In the genomic region with DNA sequence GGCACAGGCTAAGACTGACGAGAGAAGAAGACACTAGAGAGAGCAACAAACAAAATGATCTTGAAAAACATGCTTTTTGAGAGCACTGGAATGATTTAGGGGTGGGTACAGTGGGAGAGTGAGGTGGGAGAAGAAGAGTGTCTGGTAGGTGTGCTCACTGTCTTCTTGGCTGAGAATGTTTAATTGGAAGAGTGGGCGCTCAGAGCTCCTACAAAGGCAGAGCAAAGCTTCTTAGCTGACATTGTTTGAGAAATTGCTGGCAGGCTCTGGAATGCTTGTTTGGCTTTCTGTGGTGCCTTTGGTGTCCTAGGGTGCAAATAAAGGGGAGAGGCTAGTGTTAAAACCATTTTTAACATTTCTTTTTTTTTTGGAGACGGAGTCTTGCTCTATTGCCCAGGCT, we compare ENCODE assay signal across 25 cellular contexts. TPM values are rescaled to one million over a fixed set of nuclear protein-coding genes. Genes with fewer than 3 reads are reported as not detected.
DNase-seq lines count a peak whose midpoint lies in the region; FAIRE-seq and TF ChIP-seq lines count a peak whose summit lies in the region.
"Had no signal": no experiment of that assay in that cellular context is flagged by ENCODE, and none has a peak within 500 bp of the region (broad histone marks: within the 10 kb centered on the region; RNA-seq: fewer than 3 reads in every experiment).

No MANE protein-coding gene starts in this region.

- no peaks in the 10 kb centered on the region for H3K36me3 Mint-ChIP-seq in endodermal cell (ENCODE audit: low read depth)
- H3K36me3 Mint-ChIP-seq: CD8-positive, alpha-beta memory T cell had no signal

- no peak for TF ChIP-seq CTCF in HEK293 (tag by site-specific recombination; IDR thresholded peaks at IDR 0.05)
- TF ChIP-seq CTCF in WERI-Rb-1 (IDR thresholded peaks at IDR 0.05; ENCODE audit: low read depth, low read length): no peak
- no peak for TF ChIP-seq CTCF in endodermal cell (conservative IDR thresholded peaks at IDR 0.05)

- H3K4me1 Mint-ChIP-seq in endodermal cell: peaks cover 15% of the 10 kb centered on the region

- peaks cover 42% of the 10 kb centered on the region for H3K27me3 Mint-ChIP-seq in endodermal cell (ENCODE audit: insufficient read depth)
- H3K27me3 Mint-ChIP-seq: CD4-positive, alpha-beta T cell; CD8-positive, alpha-beta memory T cell had no signal

- POLR2A ChIA-PET in HEK293 (lab: Yijun Ruan, JAX): no interaction called here

- WGBS in endodermal cell (ENCODE audit: insufficient coverage in 1 of 2, insufficient read length in 1 of 2), 2 experiments: 85 to 96% methylated on average over 2 to 3 of the region's 3 CpGs

- H3K9ac ChIP-seq in endodermal cell (ENCODE audit: extremely low read depth, low read length, poor library complexity, severe bottlenecking): no peak overlapping the region
- H3K9ac ChIP-seq: BLaER1 treated with 17β-estradiol and CSF1 and Interleukin-3, amounts not matched to agents 10 nM and 100 nM had no signal

- H3K36me3 ChIP-seq in HEK293 (ENCODE audit: control insufficient read depth in 2 of 2, insufficient read depth in 1 of 2, low read length in 2 of 2) (no peaks in the 10 kb centered on the region), WERI-Rb-1 (no peaks in the 10 kb centered on the region), endodermal cell (ENCODE audit: control insufficient read depth, insufficient read depth, low read length) (no peaks in the 10 kb centered on the region)
- H3K36me3 ChIP-seq: BE2C; BLaER1 treated with 17β-estradiol and CSF1 and Interleukin-3, amounts not matched to agents 10 nM and 100 nM had no signal

- no peak for FAIRE-seq in RCC 7860 (lab: Jason Lieb, UNC)
- FAIRE-seq: D721Med, GM12878 had no signal

- CTCF ChIA-PET in HEK293 (lab: Yijun Ruan, JAX): interaction anchor here (1.0 to 11.4 kb wide), 3 partner anchors 10 to 320 kb away, joined by 4 to 90 read pairs (median 10); partner anchors contain the start of gene CXCL17

- no peak overlapping the region for H3K4me3 ChIP-seq in HEK293 (ENCODE audit: low read depth, low read length)
- H3K4me3 ChIP-seq in WERI-Rb-1 (ENCODE audit: low read depth, low read length): no peak overlapping the region
- H3K4me3 ChIP-seq in endodermal cell (ENCODE audit: low read length): no peak overlapping the region
- H3K4me3 ChIP-seq: A549; BLaER1 treated with 17β-estradiol and CSF1 and Interleukin-3, amounts not matched to agents 10 nM and 100 nM; GM12878 had no signal

- H3K4me1 ChIP-seq in HEK293 (ENCODE audit: control insufficient read depth, insufficient read depth, low read length) (no peaks in the 10 kb centered on the region; the same call in 1 of the 2 replicates), endodermal cell (ENCODE audit: control insufficient read depth, insufficient read depth, low read length) (no peaks in the 10 kb centered on the region)
- H3K4me1 ChIP-seq: BE2C had no signal

- no peak overlapping the region for H3K4me3 Mint-ChIP-seq in endodermal cell
- H3K4me3 Mint-ChIP-seq: CD14-positive monocyte; CD4-positive, alpha-beta T cell; CD8-positive, alpha-beta memory T cell had no signal

- H3K9me3 ChIP-seq in HEK293 (ENCODE audit: control insufficient read depth, insufficient read depth, low read depth, low read length) (no peaks in the 10 kb centered on the region), WERI-Rb-1 (ENCODE audit: severe bottlenecking) (no peaks in the 10 kb centered on the region), endodermal cell (ENCODE audit: control insufficient read depth, low read length) (no peaks in the 10 kb centered on the region)
- H3K9me3 ChIP-seq: A549, BE2C had no signal

- H3K27ac ChIP-seq in HEK293 (ENCODE audit: extremely low read depth, low read depth, low read length) (no peak overlapping the region), WERI-Rb-1 (0 out of 2 replicates have a peak overlapping the region, but pooled peaks have one; percentile 41), endodermal cell (ENCODE audit: low read depth, low read length) (no peak overlapping the region)
- H3K27ac ChIP-seq: A549; BLaER1 treated with 17β-estradiol and CSF1 and Interleukin-3, amounts not matched to agents 10 nM and 100 nM had no signal

- DNase-seq in WERI-Rb-1 (no peak), endodermal cell (no peak), putamen (ENCODE audit: low spot score) (peak; percentile 73), hippocampal formation (lab: John Stamatoyannopoulos, UW) (no peak), RCC 7860 (ENCODE audit: low spot score) (no peak), NCI-H187 (lab: John Stamatoyannopoulos, UW) (no peak)
- DNase-seq: 8988T; ACHN; AML-193; BE2C; CD4-positive, alpha-beta T cell; CD8-positive, alpha-beta memory T cell; DMS 273 treated with DMSO at 0.1 percent for 48 hours; DMS79; EL; GDM1; GOT3; H7; HCEC 1CT had no signal

- H3K27ac Mint-ChIP-seq in endodermal cell: peak overlapping the region; percentile 13
- H3K27ac Mint-ChIP-seq: CD14-positive monocyte; CD4-positive, alpha-beta T cell; CD8-positive, alpha-beta memory T cell had no signal

- H3K27me3 ChIP-seq in WERI-Rb-1 (ENCODE audit: insufficient read depth, low read depth, severe bottlenecking) (no peaks in the 10 kb centered on the region), endodermal cell (ENCODE audit: control insufficient read depth, insufficient read depth, low read length, poor library complexity, severe bottlenecking) (peaks cover 7% of the 10 kb centered on the region)
- H3K27me3 ChIP-seq: BE2C; BLaER1 treated with 17β-estradiol and CSF1 and Interleukin-3, amounts not matched to agents 10 nM and 100 nM had no signal

- H3K9me3 Mint-ChIP-seq in endodermal cell: peaks cover 7% of the 10 kb centered on the region
- H3K9me3 Mint-ChIP-seq: CD4-positive, alpha-beta T cell; CD8-positive, alpha-beta memory T cell had no signal

TF ChIP-seq in HEK293, 187 proteins besides CTCF, POLR2A, EP300 and RAD21:
- TF ChIP-seq ZFHX2 (tag by site-specific recombination; conservative IDR thresholded peaks at IDR 0.05) (peak; percentile 33; the same call in 1 of the 2 replicates), ZNF664 (tag by site-specific recombination; IDR thresholded peaks at IDR 0.05) (no peak), EGR2 (tag by site-specific recombination; IDR thresholded peaks at IDR 0.05; ENCODE audit: low read depth) (peak; percentile 60; the same call in 1 of the 2 replicates)

RNA-seq across cellular contexts. Expression of gene LIPE, which starts 1.5 kb away (rescaled TPM):
- 1 to 10 TPM; 5.9 to 8.1 TPM for total RNA-seq in endodermal cell
- 6.7 TPM for polyA plus RNA-seq in endodermal cell (2013, experiment 1 of 2)
- 7.5 TPM for polyA plus RNA-seq in endodermal cell (2013, experiment 2 of 2)
- polyA plus RNA-seq: CD14-positive monocyte had no signal

RNA-seq across cellular contexts. Expression of gene CXCL17, which starts 14.1 kb away (rescaled TPM):
- under 1 TPM in 1 of 2 donors, not detected in 1; 0.37 TPM for total RNA-seq in endodermal cell
- polyA plus RNA-seq in endodermal cell (2013, experiment 1 of 2): not detected
- polyA plus RNA-seq in endodermal cell (2013, experiment 2 of 2): not detected
- total RNA-seq: CD4-positive, alpha-beta T cell; CD8-positive, alpha-beta memory T cell; GM12878; H7 had no signal
- polyA plus RNA-seq: CD14-positive monocyte; CD8-positive, alpha-beta memory T cell had no signal

RNA-seq across cellular contexts. Expression of gene CNFN, which starts 38.6 kb away (rescaled TPM):
- 1 to 10 TPM; 5.0 to 6.6 TPM for total RNA-seq in endodermal cell
- 12.8 TPM for polyA plus RNA-seq in endodermal cell (2013, experiment 1 of 2)
- 12.1 TPM for polyA plus RNA-seq in endodermal cell (2013, experiment 2 of 2)
- total RNA-seq: CD4-positive, alpha-beta T cell; CD8-positive, alpha-beta memory T cell; GM12878 had no signal
- polyA plus RNA-seq: CD8-positive, alpha-beta memory T cell had no signal
